In genomic region chr3:97721446-97721845, GRCh38 we compare ENCODE assay signal across 1 cellular context.
TF ChIP-seq lines count a peak whose summit lies in the region.

No MANE protein-coding gene starts in this region.

TF ChIP-seq in GM23338, 12 proteins besides CTCF, POLR2A, EP300 and RAD21 (continued from another document):
- TF ChIP-seq ZNF462 (CRISPR knock-in tag; IDR thresholded peaks at IDR 0.05) (no peak), EZH2phosphoT487 (IDR thresholded peaks at IDR 0.05; ENCODE audit: unreplicated experiment) (no peak), JUNB (IDR thresholded peaks at IDR 0.05; ENCODE audit: unreplicated experiment) (no peak), ZNF114 (CRISPR knock-in tag; IDR thresholded peaks at IDR 0.05) (no peak), STAT1 (IDR thresholded peaks at IDR 0.05; ENCODE audit: unreplicated experiment) (no peak), EZH2 (IDR thresholded peaks at IDR 0.05; ENCODE audit: low read depth, unreplicated experiment) (no peak), REST (IDR thresholded peaks at IDR 0.05; ENCODE audit: unreplicated experiment) (no peak), ZNF331 (CRISPR knock-in tag; IDR thresholded peaks at IDR 0.05; ENCODE audit: low read depth) (no peak), NANOG (IDR thresholded peaks at IDR 0.05; ENCODE audit: borderline replicate concordance) (no peak), ETS1 (IDR thresholded peaks at IDR 0.05) (no peak), POLR2AphosphoS5 (IDR thresholded peaks at IDR 0.05; ENCODE audit: low read depth) (no peak)
TF ChIP-seq in GM23338: peak in this region for 0.
